Comparison of ENCODE assay signal across 8 cellular contexts in genomic region chrX:40580537-40581332, GRCh38. TPM values are rescaled to one million over a fixed set of nuclear protein-coding genes. Genes with fewer than 3 reads are reported as not detected.
DNase-seq lines count a peak whose midpoint lies in the region; ATAC-seq, FAIRE-seq and TF ChIP-seq lines count a peak whose summit lies in the region.

Gene ATP6AP2, plus strand, starts transcription at chrX:40580970. Its CDS starts 96 bp downstream, at chrX:40581066.

- H3K27me3 ChIP-seq in right atrium auricular region (no peaks in the 10 kb centered on the region), psoas muscle (ENCODE audit: insufficient read depth in 3 of 3, low read length in 2 of 3) (peaks cover 0 to 50% (median 0%) of the 10 kb centered on the region in 3 donors)

- WGBS in psoas muscle, 3 donors = 0 to 24% (median 1%) methylated on average over 28 to 89 of the region's 89 CpGs

- H3K9me3 ChIP-seq in right atrium auricular region (no peaks in the 10 kb centered on the region), psoas muscle (no peaks in the 10 kb centered on the region)

- TF ChIP-seq CTCF in right atrium auricular region (IDR thresholded peaks at IDR 0.05) (no peak), psoas muscle (IDR thresholded peaks at IDR 0.05) (no peak)

- FAIRE-seq in urothelium cell line (lab: Jason Lieb, UNC) = no peak

- H3K4me3 ChIP-seq in right atrium auricular region (peak within 1 kb of the TSS; percentile 63 to 75), psoas muscle (peak within 1 kb of the TSS; percentile 84)

- peak; percentile 62 to 77 for DNase-seq in NCI-H187 (lab: John Stamatoyannopoulos, UW)
- peak; percentile 66 to 95 (median 86) for DNase-seq in T-helper 2 cell
- DNase-seq in anterior cingulate cortex (lab: John Stamatoyannopoulos, UW) = peak; percentile 40 to 95 (median 87)
- peak; percentile 96 for DNase-seq in right atrium auricular region (ENCODE audit: low spot score)
- peak; percentile 89 to 95 for DNase-seq in psoas muscle
- peak; percentile 93 for DNase-seq in urothelium cell line (ENCODE audit: low spot score)

- intact Hi-C loops in psoas muscle (cut with DNase I) = no loop called here

- ATAC-seq in GM18498 (IDR thresholded peaks at IDR 0.05; ENCODE audit: unreplicated experiment) = peak; percentile 96
- peak; percentile 94 for ATAC-seq in HG02938 (IDR thresholded peaks at IDR 0.05; ENCODE audit: unreplicated experiment)
- ATAC-seq in psoas muscle = peak; percentile 98

- H3K36me3 ChIP-seq in right atrium auricular region (no peaks in the 10 kb centered on the region), psoas muscle (ENCODE audit: insufficient read depth in 1 of 2, low read depth in 1 of 2) (no peaks in the 10 kb centered on the region)

- H3K27ac ChIP-seq in right atrium auricular region (peak within 1 kb of the TSS; percentile 84 to 88), psoas muscle (peak within 1 kb of the TSS; percentile 97)

- H3K4me1 ChIP-seq in right atrium auricular region = peaks cover 0 to 10% of the 10 kb centered on the region in 2 donors
- peaks cover 13% of the 10 kb centered on the region for H3K4me1 ChIP-seq in psoas muscle

RNA-seq across cellular contexts. Expression of gene ATP6AP2, which starts in this region (rescaled TPM):
- total RNA-seq in right atrium auricular region = 10 to 100 TPM; 50.9 to 52.8 TPM
- 10 to 100 TPM; 22.6 to 25.8 (median 24.4) TPM for total RNA-seq in psoas muscle
- 10 to 100 TPM; 17.5 to 29.2 (median 27.5) TPM for polyA plus RNA-seq in psoas muscle

Comparison
In these comparisons a context has a peak if more than half of its experiments do, and no peak if none do; other contexts are left out.
1. Peak in every context shown above with its lines: DNase-seq, ATAC-seq, H3K4me3 ChIP-seq and H3K27ac ChIP-seq.